15 cellular contexts compared by ENCODE assay signal in genomic region chr13:90455861-90456260, GRCh38.
A peak's percentile ranks its signal among the peaks of the same experiment; 100 is the strongest.
DNase-seq lines count a peak whose midpoint lies in the region; TF ChIP-seq lines count a peak whose summit lies in the region.
"Had no signal": no experiment of that assay in that cellular context is flagged by ENCODE, and none has a peak within 500 bp of the region (broad histone marks: within the 10 kb centered on the region; RNA-seq: fewer than 3 reads in every experiment).

No MANE protein-coding gene starts in this region.

- no peak overlapping the region for H3K4me3 Mint-ChIP-seq in Caco-2 (ENCODE audit: unreplicated experiment)

- DNase-seq in Caco-2 = peak in 1 of 2 experiments; percentile 15
- peak; percentile 47 for DNase-seq in NCI-H69 (lab: John Stamatoyannopoulos, UW)
- peak; percentile 14 for DNase-seq in amniotic epithelial cell (ENCODE audit: low read depth)
- peak; percentile 17 for DNase-seq in fibroblast of peridontal ligament (ENCODE audit: extremely low read depth)
- no peak for DNase-seq in NCI-H524 treated with DMSO at 0.1 percent for 48 hours (lab: John Stamatoyannopoulos, UW)
- DNase-seq in effector memory CD4-positive, alpha-beta T cell = no peak
- DNase-seq in T-helper 9 cell = no peak
- DNase-seq in activated CD4-positive, alpha-beta T cell treated with anti-CD3 and anti-CD28 coated beads, Interleukin-2, amount 50 U/mL, for 1 hour = no peak
- DNase-seq: C1 segment of cervical spinal cord, HCEC 1CT, IMR-90, NCI-H1048, NCI-H146, NCI-H2107, NCI-H82 had no signal

- no TSS peak for BruUV-seq in Caco-2 (replicated peaks; lab: Mats Ljungman, UMichigan)

- H3K27ac Mint-ChIP-seq in Caco-2 (ENCODE audit: unreplicated experiment) = no peak overlapping the region

- no peaks in the 10 kb centered on the region for H3K27me3 Mint-ChIP-seq in Caco-2 (ENCODE audit: insufficient read depth, unreplicated experiment)

- no peaks in the 10 kb centered on the region for H3K9me3 Mint-ChIP-seq in Caco-2 (ENCODE audit: unreplicated experiment)

- H3K4me1 ChIP-seq in Caco-2 = no peaks in the 10 kb centered on the region
- H3K4me1 ChIP-seq in effector memory CD4-positive, alpha-beta T cell (ENCODE audit: control insufficient read depth, insufficient read depth, low read length, poor library complexity, severe bottlenecking) = no peaks in the 10 kb centered on the region

- no peaks in the 10 kb centered on the region for H3K9me3 ChIP-seq in Caco-2
- peaks cover 6% of the 10 kb centered on the region for H3K9me3 ChIP-seq in effector memory CD4-positive, alpha-beta T cell (ENCODE audit: control insufficient read depth, low read length)

- intact Hi-C loops in Caco-2 (cut with micrococcal nuclease; ENCODE audit: unreplicated experiment) = loop anchor here (1.0 to 5.0 kb wide), 4 partner anchors 331 to 561 kb away; no protein-coding TSS in a partner anchor

- POLR2A ChIA-PET in Caco-2 (lab: Charles Lee) = no interaction called here

- CTCF ChIA-PET in Caco-2 (lab: Charles Lee) = interaction anchor here (1.0 kb wide), 1 partner anchor 411 kb away, joined by 16 read pairs; no protein-coding TSS in a partner anchor

- H3K4me1 Mint-ChIP-seq in Caco-2 (ENCODE audit: low read depth, unreplicated experiment) = no peaks in the 10 kb centered on the region

- H3K27ac ChIP-seq in effector memory CD4-positive, alpha-beta T cell (ENCODE audit: insufficient read depth, low read length, poor library complexity, severe bottlenecking) = no peak overlapping the region

- TF ChIP-seq CTCF in Caco-2 (IDR thresholded peaks at IDR 0.05; ENCODE audit: insufficient read depth in 1 of 2, low read depth in 1 of 2, low read length in 1 of 2, severe bottlenecking in 1 of 2, unreplicated experiment in 1 of 2) = peak; percentile 35 to 44

- H3K4me3 ChIP-seq in Caco-2 (ENCODE audit: low read depth, low read length) = no peak overlapping the region
- H3K4me3 ChIP-seq in effector memory CD4-positive, alpha-beta T cell (ENCODE audit: insufficient read depth, low read depth, low read length, poor library complexity, severe bottlenecking) = no peak overlapping the region

- H3K36me3 ChIP-seq in Caco-2 (ENCODE audit: control insufficient read depth, insufficient read depth, low read length) = no peaks in the 10 kb centered on the region
- no peaks in the 10 kb centered on the region for H3K36me3 ChIP-seq in effector memory CD4-positive, alpha-beta T cell (ENCODE audit: control insufficient read depth, insufficient read depth, low read length)

- H3K36me3 Mint-ChIP-seq in Caco-2 (ENCODE audit: insufficient read depth, unreplicated experiment) = no peaks in the 10 kb centered on the region

- H3K27me3 ChIP-seq in Caco-2 (replicated peaks; ENCODE audit: control insufficient read depth, insufficient read depth, low read length) = no peaks in the 10 kb centered on the region
- H3K27me3 ChIP-seq in effector memory CD4-positive, alpha-beta T cell (replicated peaks; ENCODE audit: control insufficient read depth, insufficient read depth, low read length, poor library complexity, severe bottlenecking) = no peaks in the 10 kb centered on the region

Comparison
In these comparisons a context has a peak if more than half of its experiments do, and no peak if none do; other contexts are left out.
1. DNase-seq: peak in NCI-H69 (single experiment), amniotic epithelial cell (single experiment) and fibroblast of peridontal ligament (single experiment); none in NCI-H524 treated with DMSO at 0.1 percent for 48 hours (single experiment), effector memory CD4-positive, alpha-beta T cell (0 of 3), T-helper 9 cell (single experiment) and activated CD4-positive, alpha-beta T cell treated with anti-CD3 and anti-CD28 coated beads, Interleukin-2, amount 50 U/mL, for 1 hour (single experiment).